Comparison of ENCODE assay signal across 11 cellular contexts in the genomic region with DNA sequence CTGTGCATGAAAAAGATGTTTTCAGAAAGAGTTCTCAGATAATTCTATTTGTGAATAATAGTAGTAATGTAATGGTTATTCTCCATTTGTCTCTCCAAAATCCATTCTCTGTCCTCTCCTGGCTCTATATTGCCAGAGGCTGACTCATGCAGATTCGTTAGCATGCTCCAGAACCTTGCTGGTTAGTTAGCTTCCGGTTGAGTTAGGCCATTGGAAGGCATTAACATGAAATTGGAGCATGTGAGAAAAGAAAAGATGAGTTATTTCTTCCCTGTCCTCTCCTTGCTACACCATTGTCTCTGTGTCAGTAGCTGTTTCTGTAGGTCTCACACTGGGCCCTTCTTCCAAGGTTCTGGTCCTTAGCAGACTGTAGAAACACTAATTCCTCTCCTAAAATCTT. TPM values are rescaled to one million over a fixed set of nuclear protein-coding genes. Genes with fewer than 3 reads are reported as not detected.
DNase-seq lines count a peak whose midpoint lies in the region; ATAC-seq and TF ChIP-seq lines count a peak whose summit lies in the region.
"Had no signal": no experiment of that assay in that cellular context is flagged by ENCODE, and none has a peak within 500 bp of the region (broad histone marks: within the 10 kb centered on the region; RNA-seq: fewer than 3 reads in every experiment).

No MANE protein-coding gene starts in this region.

- no peak overlapping the region for H3K4ac ChIP-seq in mesenchymal stem cell (ENCODE audit: low read depth in 1 of 2, low read length in 2 of 2)

- no peak overlapping the region for H3K4me3 ChIP-seq in CD4-positive, alpha-beta memory T cell (ENCODE audit: low read length in 2 of 2)
- peak overlapping the region in 1 of 2 experiments; percentile 29 for H3K4me3 ChIP-seq in mesenchymal stem cell (ENCODE audit: insufficient read depth in 1 of 2, low read depth in 1 of 2, low read length in 2 of 2)
- H3K4me3 ChIP-seq: mucosa of descending colon, right atrium auricular region, uterus had no signal

- no peak overlapping the region for H2BK120ac ChIP-seq in mesenchymal stem cell (ENCODE audit: low read depth, low read length)

- no peak overlapping the region for H2AK5ac ChIP-seq in mesenchymal stem cell (ENCODE audit: low read length, severe bottlenecking)

- H3K4me1 ChIP-seq in CD4-positive, alpha-beta memory T cell (ENCODE audit: insufficient read depth, low read length) = peaks cover 67% of the 10 kb centered on the region
- H3K4me1 ChIP-seq in mesenchymal stem cell (ENCODE audit: control insufficient read depth, insufficient read depth, low read depth, low read length) = no peaks in the 10 kb centered on the region
- H3K4me1 ChIP-seq: right atrium auricular region, uterus had no signal

- no peak overlapping the region for H2BK5ac ChIP-seq in mesenchymal stem cell (ENCODE audit: low read depth, low read length, poor library complexity, severe bottlenecking)

- H3K23ac ChIP-seq in mesenchymal stem cell (ENCODE audit: low read length in 2 of 2) = no peak overlapping the region

- H3K27ac Mint-ChIP-seq in CD4-positive, alpha-beta memory T cell = peak overlapping the region; percentile 93 to 96 (median 95)
- peak overlapping the region; percentile 84 for H3K27ac Mint-ChIP-seq in HFFc6
- peak overlapping the region; percentile 83 for H3K27ac Mint-ChIP-seq in activated T-helper 1 cell treated with anti-CD3 and anti-CD28 coated beads, Interleukin-12 subunit alpha, Interleukin-12 subunit beta, Interleukin-2, Interleukin-4 antibody, amounts not matched to agents 30 ng/mL and 10 ng/mL and 1 ng/mL, durations not matched to agents 14 hours and 24 hours and 36 hours

- CTCF ChIA-PET in CD4-positive, alpha-beta memory T cell (lab: Charles Lee; ENCODE audit: partially characterized antibody) = interaction anchor here (1.1 to 8.5 kb wide), 6 partner anchors 11 to 51 kb away, joined by 3 to 123 read pairs (median 20); no protein-coding TSS in a partner anchor

- peak overlapping the region; percentile 74 for H3K9ac ChIP-seq in mesenchymal stem cell (ENCODE audit: low read length)

- TF ChIP-seq CTCF in HFFc6 (IDR thresholded peaks at IDR 0.05) = no peak

- no peak overlapping the region for H3K18ac ChIP-seq in mesenchymal stem cell (ENCODE audit: low read depth in 1 of 2, low read length in 2 of 2)

- POLR2A ChIA-PET in CD4-positive, alpha-beta memory T cell (lab: Charles Lee; ENCODE audit: partially characterized antibody) = interaction anchor here (2.6 to 8.0 kb wide), 8 partner anchors 10 to 100 kb away, joined by 11 to 160 read pairs (median 40); a partner anchor contains a TSS

- WGBS in mesenchymal stem cell = 78% methylated on average over 2 of the region's 2 CpGs

- H2BK12ac ChIP-seq in mesenchymal stem cell (ENCODE audit: low read length in 2 of 2) = no peak overlapping the region

- no peak overlapping the region for H2AFZ ChIP-seq in mesenchymal stem cell (ENCODE audit: low read depth, low read length)

- no peak overlapping the region for H4K8ac ChIP-seq in mesenchymal stem cell (ENCODE audit: low read length)

- no peak overlapping the region for H3K14ac ChIP-seq in mesenchymal stem cell (ENCODE audit: low read length in 2 of 2)

- H3K9me3 ChIP-seq in CD4-positive, alpha-beta memory T cell (ENCODE audit: control insufficient read depth in 1 of 2, low read length in 2 of 2) = no peaks in the 10 kb centered on the region
- peaks cover 2% of the 10 kb centered on the region for H3K9me3 ChIP-seq in mesenchymal stem cell (ENCODE audit: control insufficient read depth, low read length)
- H3K9me3 ChIP-seq: mucosa of descending colon, uterus had no signal

- DNase-seq in CD4-positive, alpha-beta memory T cell = no peak
- DNase-seq in HFFc6 = peak; percentile 80
- DNase-seq in activated T-helper 1 cell treated with anti-CD3 and anti-CD28 coated beads, Interleukin-12 subunit alpha, Interleukin-12 subunit beta, Interleukin-2, Interleukin-4 antibody, amounts not matched to agents 30 ng/mL and 10 ng/mL and 1 ng/mL, durations not matched to agents 14 hours and 24 hours and 36 hours (ENCODE audit: low spot score) = no peak
- no peak for DNase-seq in mesenchymal stem cell
- no peak for DNase-seq in stimulated activated naive CD4-positive, alpha-beta T cell (lab: John Stamatoyannopoulos, UW)
- no peak for DNase-seq in Right ventricle myocardium superior
- DNase-seq: uterus had no signal

- H3K36me3 ChIP-seq in CD4-positive, alpha-beta memory T cell (ENCODE audit: insufficient read depth, low read length) = no peaks in the 10 kb centered on the region
- no peaks in the 10 kb centered on the region for H3K36me3 ChIP-seq in mesenchymal stem cell (ENCODE audit: control insufficient read depth in 1 of 2, insufficient read depth in 2 of 2, low read depth in 1 of 2, low read length in 2 of 2)
- H3K36me3 ChIP-seq: right atrium auricular region, uterus had no signal

- no peak for ATAC-seq in HG02588 (IDR thresholded peaks at IDR 0.05; ENCODE audit: unreplicated experiment)
- no peak for ATAC-seq in Right ventricle myocardium superior (ENCODE audit: poor library complexity)
- ATAC-seq in HG03039 (IDR thresholded peaks at IDR 0.05; ENCODE audit: unreplicated experiment) = no peak

- H3K79me1 ChIP-seq in mesenchymal stem cell (replicated peaks; ENCODE audit: low read length, poor library complexity, severe bottlenecking) = no peaks in the 10 kb centered on the region

- H3K4me3 Mint-ChIP-seq in CD4-positive, alpha-beta memory T cell = peak overlapping the region in 6 of 8 donors; percentile 39 to 82 (median 68)
- peak overlapping the region; percentile 22 for H3K4me3 Mint-ChIP-seq in HFFc6
- H3K4me3 Mint-ChIP-seq in activated T-helper 1 cell treated with anti-CD3 and anti-CD28 coated beads, Interleukin-12 subunit alpha, Interleukin-12 subunit beta, Interleukin-2, Interleukin-4 antibody, amounts not matched to agents 30 ng/mL and 10 ng/mL and 1 ng/mL, durations not matched to agents 14 hours and 24 hours and 36 hours = peak overlapping the region; percentile 24

- H3K36me3 Mint-ChIP-seq in CD4-positive, alpha-beta memory T cell = peaks cover under 1 to 1% of the 10 kb centered on the region in 2 donors
- peaks cover 2% of the 10 kb centered on the region for H3K36me3 Mint-ChIP-seq in HFFc6 (ENCODE audit: low read depth)
- H3K36me3 Mint-ChIP-seq in activated T-helper 1 cell treated with anti-CD3 and anti-CD28 coated beads, Interleukin-12 subunit alpha, Interleukin-12 subunit beta, Interleukin-2, Interleukin-4 antibody, amounts not matched to agents 30 ng/mL and 10 ng/mL and 1 ng/mL, durations not matched to agents 14 hours and 24 hours and 36 hours (ENCODE audit: low read depth) = peaks cover 8% of the 10 kb centered on the region

- peak overlapping the region; percentile 71 for H3K27ac ChIP-seq in CD4-positive, alpha-beta memory T cell (ENCODE audit: low read depth, low read length)
- H3K27ac ChIP-seq in mesenchymal stem cell (ENCODE audit: low read length, poor library complexity, severe bottlenecking) = no peak overlapping the region
- H3K27ac ChIP-seq: uterus had no signal

- no peaks in the 10 kb centered on the region for H3K27me3 Mint-ChIP-seq in CD4-positive, alpha-beta memory T cell
- H3K27me3 Mint-ChIP-seq in HFFc6 (ENCODE audit: insufficient read depth) = no peaks in the 10 kb centered on the region
- H3K27me3 Mint-ChIP-seq in activated T-helper 1 cell treated with anti-CD3 and anti-CD28 coated beads, Interleukin-12 subunit alpha, Interleukin-12 subunit beta, Interleukin-2, Interleukin-4 antibody, amounts not matched to agents 30 ng/mL and 10 ng/mL and 1 ng/mL, durations not matched to agents 14 hours and 24 hours and 36 hours (ENCODE audit: insufficient read depth) = no peaks in the 10 kb centered on the region

- H3K27me3 ChIP-seq in CD4-positive, alpha-beta memory T cell (ENCODE audit: insufficient read depth, low read length) = no peaks in the 10 kb centered on the region
- no peaks in the 10 kb centered on the region for H3K27me3 ChIP-seq in mesenchymal stem cell (ENCODE audit: control insufficient read depth in 1 of 2, insufficient read depth in 1 of 2, low read length in 2 of 2)
- H3K27me3 ChIP-seq: right atrium auricular region, uterus had no signal

- peaks cover 52 to 76% (median 65%) of the 10 kb centered on the region in 4 donors for H3K4me1 Mint-ChIP-seq in CD4-positive, alpha-beta memory T cell
- peaks cover 48% of the 10 kb centered on the region for H3K4me1 Mint-ChIP-seq in HFFc6 (ENCODE audit: low read depth)
- H3K4me1 Mint-ChIP-seq in activated T-helper 1 cell treated with anti-CD3 and anti-CD28 coated beads, Interleukin-12 subunit alpha, Interleukin-12 subunit beta, Interleukin-2, Interleukin-4 antibody, amounts not matched to agents 30 ng/mL and 10 ng/mL and 1 ng/mL, durations not matched to agents 14 hours and 24 hours and 36 hours (ENCODE audit: low read depth) = peaks cover 65% of the 10 kb centered on the region

- H4K91ac ChIP-seq in mesenchymal stem cell (ENCODE audit: low read length) = no peak overlapping the region

- H3K9me3 Mint-ChIP-seq in CD4-positive, alpha-beta memory T cell = peaks cover 0 to 10% (median 2%) of the 10 kb centered on the region in 8 donors
- peaks cover under 1% of the 10 kb centered on the region; the same call in 1 of the 2 replicates for H3K9me3 Mint-ChIP-seq in HFFc6
- peaks cover 24% of the 10 kb centered on the region for H3K9me3 Mint-ChIP-seq in activated T-helper 1 cell treated with anti-CD3 and anti-CD28 coated beads, Interleukin-12 subunit alpha, Interleukin-12 subunit beta, Interleukin-2, Interleukin-4 antibody, amounts not matched to agents 30 ng/mL and 10 ng/mL and 1 ng/mL, durations not matched to agents 14 hours and 24 hours and 36 hours

- H3K4me2 ChIP-seq in mesenchymal stem cell (ENCODE audit: low read length, poor library complexity, severe bottlenecking) = no peak overlapping the region

- no peak overlapping the region for H2BK15ac ChIP-seq in mesenchymal stem cell (ENCODE audit: low read depth, poor library complexity, severe bottlenecking)

- intact Hi-C loops in CD4-positive, alpha-beta memory T cell (cut with micrococcal nuclease) = loop anchor here (1.0 to 2.0 kb wide), 4 partner anchors 10 to 49 kb away; no protein-coding TSS in a partner anchor
- intact Hi-C loops in activated T-helper 1 cell treated with anti-CD3 and anti-CD28 coated beads, Interleukin-12 subunit alpha, Interleukin-12 subunit beta, Interleukin-2, Interleukin-4 antibody, amounts not matched to agents 30 ng/mL and 10 ng/mL and 1 ng/mL, durations not matched to agents 14 hours and 24 hours and 36 hours (cut with micrococcal nuclease) = loop anchor here (1.0 to 2.0 kb wide), 7 partner anchors 8 to 1515 kb away; a partner anchor contains a TSS
- intact Hi-C loops in Right ventricle myocardium superior (cut with DNase I) = no loop called here

RNA-seq across cellular contexts. Expression of a gene that starts 23.5 kb away (rescaled TPM):
- 10 to 100 TPM; 19.8 to 23.0 TPM for total RNA-seq in CD4-positive, alpha-beta memory T cell
- 1 to 10 TPM; 2.1 to 3.4 TPM for polyA plus RNA-seq in CD4-positive, alpha-beta memory T cell
- total RNA-seq in HFFc6 (2021; fragmentation: NEBNext Ultra II Directional; extraction: Animal tissue kit (Norgen Biotek cat#: 25700)) = 10 to 100 TPM; 20.4 to 25.4 (median 23.9) TPM
- total RNA-seq in activated T-helper 1 cell treated with anti-CD3 and anti-CD28 coated beads, Interleukin-12 subunit alpha, Interleukin-12 subunit beta, Interleukin-2, Interleukin-4 antibody, amounts not matched to agents 30 ng/mL and 10 ng/mL and 1 ng/mL, durations not matched to agents 14 hours and 24 hours and 36 hours = 8.4 and 11.9 TPM in 2 replicates
- 2.1 TPM for polyA plus RNA-seq in mesenchymal stem cell (2013, experiment 1 of 2)
- polyA plus RNA-seq in mesenchymal stem cell (2013, experiment 2 of 2) = 1.8 TPM
- total RNA-seq in Right ventricle myocardium superior = 0.73 TPM
